ENCODE assay signal across 19 cellular contexts in genomic region chr6:37663016-37663810, GRCh38. TPM values are rescaled to one million over a fixed set of nuclear protein-coding genes. Genes with fewer than 3 reads are reported as not detected.
A peak's percentile ranks its signal among the peaks of the same experiment; 100 is the strongest.
DNase-seq lines count a peak whose midpoint lies in the region; ATAC-seq and TF ChIP-seq lines count a peak whose summit lies in the region.
"Had no signal": no experiment of that assay in that cellular context is flagged by ENCODE, and none has a peak within 500 bp of the region (broad histone marks: within the 10 kb centered on the region; RNA-seq: fewer than 3 reads in every experiment).

No MANE protein-coding gene starts in this region.

- ATAC-seq in Right ventricle myocardium superior (ENCODE audit: poor library complexity), result no peak
- ATAC-seq: activated T-helper 17 cell treated with anti-CD3 and anti-CD28 coated beads, Interleukin-2, amount 50 U/mL, for 72 hours; gastroesophageal sphincter; HCT116; T-cell; WTC11 had no signal

- no peak for TF ChIP-seq CTCF in astrocyte of the spinal cord (IDR thresholded peaks at IDR 0.05; ENCODE audit: low read depth, low read length)

- intact Hi-C loops in head of caudate nucleus (cut with DNase I), result no loop called here
- intact Hi-C loops in Right ventricle myocardium superior (cut with DNase I), result no loop called here

- no peak overlapping the region for H3K4me3 ChIP-seq in astrocyte of the spinal cord (ENCODE audit: low read depth, low read length)
- H3K4me3 ChIP-seq: adrenal gland, gastroesophageal sphincter, lung, tibial nerve had no signal

- DNase-seq in LHCN-M2 (ENCODE audit: low read depth) (peak; percentile 60), astrocyte of the spinal cord (ENCODE audit: low read depth, low spot score) (peak; percentile 56), head of caudate nucleus (peak in 27 of 42 donors; percentile 17 to 70 (median 45)), KBM-7 (no peak), A172 (ENCODE audit: low spot score) (no peak), LoVo (ENCODE audit: low spot score) (no peak), Right ventricle myocardium superior (no peak)
- DNase-seq: adrenal gland; DMS153; NCI-H1694 treated with DMSO at 0.1 percent for 48 hours; stimulated activated CD4-positive, alpha-beta T cell treated with anti-CD3 and anti-CD28 coated beads, Interleukin-12 subunit alpha, Interleukin-12 subunit beta, amount 100 ng/mL, for 4 hours; T-cell had no signal

- in situ Hi-C loops in astrocyte of the spinal cord (cut with HindIII; ENCODE audit: low sequenced_read_pairs), result no loop called here
- in situ Hi-C loops in KBM-7 (cut with MboI; ENCODE audit: low pct_unique_long_range_greater_than_20kb, low sequenced_read_pairs), result no loop called here

RNA-seq across cellular contexts. Expression of gene MDGA1, which starts 34.5 kb away (rescaled TPM):
- total RNA-seq in LHCN-M2 (2014; rRNA removed) (2.9 and 3.1 TPM in 2 replicates), Right ventricle myocardium superior (12.5 TPM)
- 1.6 TPM for polyA plus RNA-seq in LHCN-M2 (2012)
- 5.8 and 10.0 TPM in 2 replicates for total RNA-seq in A172 (2014; rRNA removed; shearing (Covaris generic))
- total RNA-seq: MCF 10A had no signal

Comparison
In these comparisons a context has a peak if more than half of its experiments do, and no peak if none do; other contexts are left out.
1. DNase-seq: peak in LHCN-M2 (single experiment), astrocyte of the spinal cord (single experiment) and head of caudate nucleus (27 of 42); none in KBM-7 (single experiment), A172 (single experiment), LoVo (single experiment) and Right ventricle myocardium superior (single experiment).